Comparison of ENCODE assay signal across 20 cellular contexts in the genomic region with DNA sequence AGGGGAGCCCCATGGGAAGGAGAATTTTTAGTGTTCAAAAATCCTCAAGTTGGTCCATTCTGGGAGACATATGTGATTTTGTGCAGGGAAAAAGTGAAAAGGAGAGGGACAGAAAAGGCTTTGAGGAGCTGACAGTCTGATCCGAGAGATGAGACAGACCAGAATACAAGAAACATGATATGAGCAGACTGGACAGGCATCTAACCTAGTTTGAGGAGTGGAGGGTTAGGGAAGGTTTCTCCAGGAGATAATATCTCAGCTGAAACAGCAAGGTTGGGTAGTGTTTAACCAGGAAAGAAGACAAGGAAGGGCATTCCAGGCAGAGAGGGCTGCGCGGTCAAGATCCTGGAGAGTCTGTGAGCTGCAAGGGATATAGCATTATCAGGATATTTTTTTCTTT.
"Had no signal": no experiment of that assay in that cellular context is flagged by ENCODE, and none has a peak within 500 bp of the region (broad histone marks: within the 10 kb centered on the region; RNA-seq: fewer than 3 reads in every experiment).

No MANE protein-coding gene starts in this region.

- H3K9me3 ChIP-seq: colonic mucosa, gastrocnemius medialis had no signal

- H3K27me3 ChIP-seq: colonic mucosa, gastrocnemius medialis, heart right ventricle, left lung had no signal

- H3K36me3 ChIP-seq: colonic mucosa, esophagus squamous epithelium, gastrocnemius medialis, heart right ventricle, left lung, lower lobe of right lung had no signal

- DNase-seq: colonic mucosa; cortex of kidney; effector CD4-positive, alpha-beta T cell; effector memory CD4-positive, alpha-beta T cell; esophagus squamous epithelium; foreskin fibroblast; foreskin melanocyte; gastrocnemius medialis; glutamatergic neuron; head of caudate nucleus; heart right ventricle; hippocampal formation; left cardiac atrium; left lung; left ventricle myocardium superior; lower lobe of right lung; mesenchymal stem cell; naive thymus-derived CD4-positive, alpha-beta T cell had no signal

- H3K4me1 ChIP-seq: colonic mucosa, esophagus squamous epithelium, left lung, lower lobe of right lung had no signal

- H3K27ac Mint-ChIP-seq: dendritic cell treated with granulocyte-macrophage colony-stimulating factor and Interleukin-4, amounts not matched to agents 40 ng/mL and 50 ng/mL, for 4 days; mesothelial cell of epicardium; naive thymus-derived CD4-positive, alpha-beta T cell had no signal

- H3K4me3 Mint-ChIP-seq: dendritic cell treated with granulocyte-macrophage colony-stimulating factor and Interleukin-4, amounts not matched to agents 40 ng/mL and 50 ng/mL, for 4 days; mesothelial cell of epicardium; naive thymus-derived CD4-positive, alpha-beta T cell had no signal

- ATAC-seq: heart right ventricle; left cardiac atrium; left lung; left ventricle myocardium superior; lower lobe of right lung; naive thymus-derived CD4-positive, alpha-beta T cell had no signal

- H3K27ac ChIP-seq: colonic mucosa, esophagus squamous epithelium, gastrocnemius medialis, left lung, lower lobe of right lung had no signal

- H3K36me3 Mint-ChIP-seq: mesothelial cell of epicardium; naive thymus-derived CD4-positive, alpha-beta T cell had no signal

- H3K4me1 Mint-ChIP-seq: naive thymus-derived CD4-positive, alpha-beta T cell had no signal

- H3K4me3 ChIP-seq: colonic mucosa, esophagus squamous epithelium, gastrocnemius medialis, heart right ventricle, left lung, lower lobe of right lung had no signal
